8 cellular contexts compared by ENCODE assay signal in the genomic region with DNA sequence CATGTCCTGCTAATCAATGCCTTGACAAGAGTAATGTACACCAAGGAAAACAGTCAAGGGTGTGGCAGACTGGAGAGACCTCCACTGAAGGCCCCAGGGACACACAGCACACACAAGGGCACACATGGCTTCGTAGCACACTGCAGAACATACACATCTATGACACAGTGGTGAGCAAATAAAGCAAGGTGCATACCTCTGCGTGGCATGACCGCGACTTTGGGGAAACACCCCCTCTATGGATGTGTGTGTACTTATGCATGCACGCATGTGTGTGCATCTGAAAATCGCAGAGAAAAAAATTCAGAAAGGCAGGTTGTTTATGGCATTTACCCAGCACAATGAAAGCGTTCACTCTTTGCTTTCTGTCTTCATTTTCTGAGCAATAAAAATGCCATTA. TPM values are rescaled to one million over a fixed set of nuclear protein-coding genes. Genes with fewer than 3 reads are reported as not detected.
DNase-seq lines count a peak whose midpoint lies in the region; TF ChIP-seq lines count a peak whose summit lies in the region.
"Had no signal": no experiment of that assay in that cellular context is flagged by ENCODE, and none has a peak within 500 bp of the region (broad histone marks: within the 10 kb centered on the region; RNA-seq: fewer than 3 reads in every experiment).

No MANE protein-coding gene starts in this region.

- H3K27me3 Mint-ChIP-seq in activated T-cell treated with anti-CD3 and anti-CD28 coated beads, Interleukin-2, amount 50 U/mL, for 24 hours, result no peaks in the 10 kb centered on the region
- peaks cover 11% of the 10 kb centered on the region for H3K27me3 Mint-ChIP-seq in glutamatergic neuron (ENCODE audit: unreplicated experiment)

- peak overlapping the region; percentile 96 for H3K27ac Mint-ChIP-seq in activated T-cell treated with anti-CD3 and anti-CD28 coated beads, Interleukin-2, amount 50 U/mL, for 24 hours
- peak overlapping the region; percentile 36 for H3K27ac Mint-ChIP-seq in glutamatergic neuron (ENCODE audit: unreplicated experiment)
- H3K27ac Mint-ChIP-seq: neural progenitor cell had no signal

- H3K9me3 Mint-ChIP-seq in activated T-cell treated with anti-CD3 and anti-CD28 coated beads, Interleukin-2, amount 50 U/mL, for 24 hours, result peaks cover 3% of the 10 kb centered on the region
- H3K9me3 Mint-ChIP-seq in glutamatergic neuron (ENCODE audit: unreplicated experiment), result peaks cover 12% of the 10 kb centered on the region

- peaks cover 76% of the 10 kb centered on the region for H3K36me3 ChIP-seq in KOPT-K1 (ENCODE audit: insufficient read depth, low read length)
- H3K36me3 ChIP-seq: neural progenitor cell had no signal

- peak; percentile 73 for DNase-seq in activated T-cell treated with anti-CD3 and anti-CD28 coated beads, Interleukin-2, amount 50 U/mL, for 24 hours
- peak; percentile 10 for DNase-seq in glutamatergic neuron
- peak in 5 of 6 experiments; percentile 21 to 74 (median 45) for DNase-seq in stimulated activated naive CD4-positive, alpha-beta T cell (lab: John Stamatoyannopoulos, UW)
- DNase-seq in Kasumi-1 (lab: John Stamatoyannopoulos, UW), result no peak
- DNase-seq in DMS79 treated with DMSO at 0.1 percent for 48 hours (lab: John Stamatoyannopoulos, UW), result no peak
- no peak for DNase-seq in midbrain (lab: John Stamatoyannopoulos, UW)

- H3K27ac ChIP-seq in KOPT-K1 (ENCODE audit: low read depth, low read length, poor library complexity, severe bottlenecking), result peak overlapping the region; percentile 64
- H3K27ac ChIP-seq: neural progenitor cell had no signal

- H3K4me1 Mint-ChIP-seq in activated T-cell treated with anti-CD3 and anti-CD28 coated beads, Interleukin-2, amount 50 U/mL, for 24 hours (ENCODE audit: low read depth), result peaks cover 94% of the 10 kb centered on the region
- peaks cover 58% of the 10 kb centered on the region for H3K4me1 Mint-ChIP-seq in glutamatergic neuron (ENCODE audit: low read depth, unreplicated experiment)

- no peak for TF ChIP-seq CTCF in glutamatergic neuron (IDR thresholded peaks at IDR 0.05; ENCODE audit: partially characterized antibody, unreplicated experiment)

- no peaks in the 10 kb centered on the region for H3K9me3 ChIP-seq in KOPT-K1 (ENCODE audit: insufficient read depth, low read length, poor library complexity, severe bottlenecking)

- H3K4me3 Mint-ChIP-seq in activated T-cell treated with anti-CD3 and anti-CD28 coated beads, Interleukin-2, amount 50 U/mL, for 24 hours, result peak overlapping the region; percentile 87
- H3K4me3 Mint-ChIP-seq in glutamatergic neuron (ENCODE audit: unreplicated experiment), result peak overlapping the region; percentile 17
- H3K4me3 Mint-ChIP-seq: neural progenitor cell had no signal

- peaks cover 90% of the 10 kb centered on the region for H3K36me3 Mint-ChIP-seq in activated T-cell treated with anti-CD3 and anti-CD28 coated beads, Interleukin-2, amount 50 U/mL, for 24 hours (ENCODE audit: low read depth)
- peaks cover 6% of the 10 kb centered on the region for H3K36me3 Mint-ChIP-seq in glutamatergic neuron (ENCODE audit: unreplicated experiment)

RNA-seq across cellular contexts. Expression of a gene that starts 20.5 kb away (rescaled TPM):
- 192 TPM for total RNA-seq in glutamatergic neuron (ENCODE audit: unreplicated experiment)

Comparison
In these comparisons a context has a peak if more than half of its experiments do, and no peak if none do; other contexts are left out.
1. DNase-seq: peak in activated T-cell treated with anti-CD3 and anti-CD28 coated beads, Interleukin-2, amount 50 U/mL, for 24 hours (single experiment), glutamatergic neuron (single experiment) and stimulated activated naive CD4-positive, alpha-beta T cell (5 of 6); none in Kasumi-1 (0 of 2), DMS79 treated with DMSO at 0.1 percent for 48 hours (single experiment) and midbrain (single experiment).